In the genomic region with DNA sequence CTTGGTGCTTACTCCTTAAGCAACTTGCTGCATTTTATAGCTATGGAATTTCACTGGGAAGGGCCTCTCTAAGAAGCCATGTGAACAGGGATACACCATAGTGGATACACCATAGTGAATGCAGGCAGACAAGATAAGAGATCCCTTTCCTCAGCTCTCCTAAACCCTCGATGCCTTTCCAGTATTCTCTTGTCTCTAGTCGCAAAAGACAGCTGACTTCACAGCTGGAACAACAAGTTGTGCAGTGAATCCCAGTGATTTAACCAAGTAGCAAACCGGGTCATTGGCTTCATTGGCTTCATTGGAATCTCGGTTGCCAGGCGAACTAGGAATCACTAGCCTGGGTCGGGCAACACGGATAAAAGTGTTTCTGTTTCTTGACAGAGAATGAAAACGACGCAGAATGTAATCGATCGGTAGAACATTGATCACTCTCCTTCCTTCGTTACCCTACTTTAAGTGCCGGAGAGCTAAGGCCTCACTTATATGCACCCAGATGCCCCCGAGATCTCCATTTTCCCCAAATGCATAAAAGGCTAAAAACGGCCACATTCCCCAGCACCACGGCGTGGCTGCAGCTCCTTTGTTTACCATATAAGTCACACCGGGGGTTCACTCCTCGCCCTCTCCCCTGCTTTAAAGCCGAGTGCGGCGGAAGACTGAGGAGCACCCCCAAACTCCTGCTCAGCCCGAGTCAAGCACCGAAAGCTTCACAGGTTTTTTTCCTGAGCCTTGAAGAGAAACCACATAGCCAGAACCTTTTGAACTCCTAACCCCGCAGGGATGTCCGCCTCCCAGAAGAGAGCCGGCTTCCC, we compare ENCODE assay signal across 10 cellular contexts. TPM values are rescaled to one million over a fixed set of nuclear protein-coding genes. Genes with fewer than 3 reads are reported as not detected.
DNase-seq lines count a peak whose midpoint lies in the region; ATAC-seq, FAIRE-seq and TF ChIP-seq lines count a peak whose summit lies in the region.
"Had no signal": no experiment of that assay in that cellular context is flagged by ENCODE, and none has a peak within 500 bp of the region (broad histone marks: within the 10 kb centered on the region; RNA-seq: fewer than 3 reads in every experiment).

No MANE protein-coding gene starts in this region.

- H3K9me3 ChIP-seq in H1 (ENCODE audit: insufficient read depth in 2 of 2, low read depth in 1 of 2, low read length in 1 of 2) (no peaks in the 10 kb centered on the region), mesenchymal stem cell (ENCODE audit: control insufficient read depth, low read length) (no peaks in the 10 kb centered on the region), transverse colon (no peaks in the 10 kb centered on the region)

- DNase-seq in NCI-H1092 treated with DMSO at 0.1 percent for 48 hours (lab: John Stamatoyannopoulos, UW): peak; percentile 4
- DNase-seq in NCI-H1092 (lab: John Stamatoyannopoulos, UW): no peak
- peak in 1 of 2 experiments; percentile 66 for DNase-seq in H1 (ENCODE audit: low read depth in 1 of 2, low spot score in 2 of 2)
- peak; percentile 65 for DNase-seq in mesenchymal stem cell
- DNase-seq in transverse colon: no peak
- no peak for DNase-seq in natural killer cell treated with Interleukin-12 subunit alpha and Interleukin-12 subunit beta and Interleukin-15 and Interleukin-18, amount 100 ng/mL, for 72 hours (ENCODE audit: low spot score)
- DNase-seq in HT-29 (ENCODE audit: low spot score): no peak

- no peak for ATAC-seq in natural killer cell treated with Interleukin-12 subunit alpha and Interleukin-12 subunit beta and Interleukin-15 and Interleukin-18, amount 100 ng/mL, for 72 hours
- ATAC-seq in HG03159 (IDR thresholded peaks at IDR 0.05; ENCODE audit: unreplicated experiment): no peak

- H2BK12ac ChIP-seq in H1 (ENCODE audit: low read depth, low read length) (peak overlapping the region; percentile 68; the same call in 1 of the 2 replicates), mesenchymal stem cell (ENCODE audit: low read length in 2 of 2) (peak overlapping the region in 1 of 2 experiments; percentile 57)

- TF ChIP-seq POLR2A in H1 (IDR thresholded peaks at IDR 0.05; ENCODE audit: control extremely low read depth in 1 of 2, low read depth in 2 of 2, low read length in 2 of 2) (peak; percentile 14 to 60; a peak in 1 of 3 replicates), transverse colon (IDR thresholded peaks at IDR 0.05) (no peak)

- WGBS in H1 (ENCODE audit: extremely low coverage in 1 of 2, insufficient coverage in 1 of 2, insufficient read length in 1 of 2, insufficient replicate concordance in 2 of 2, low coverage in 1 of 2, low lambda C conversion rate in 2 of 2, missing lambda C conversion rate in 1 of 2), 2 experiments: 1% methylated on average over 27 of the region's 27 CpGs; no CpG with 5 or more reads in 1 of the 2 experiments
- WGBS in mesenchymal stem cell: under 1% methylated on average over 27 of the region's 27 CpGs
- WGBS in transverse colon (ENCODE audit: low coverage in 1 of 2), 2 donors: 13 to 18% methylated on average over 3 to 27 of the region's 27 CpGs

- peak overlapping the region; percentile 29; the same call in 1 of the 2 replicates for H2AFZ ChIP-seq in H1 (ENCODE audit: low read length)
- H2AFZ ChIP-seq in mesenchymal stem cell (ENCODE audit: low read depth, low read length): peak overlapping the region; percentile 43

- TF ChIP-seq CTCF in H1 (IDR thresholded peaks at IDR 0.05; ENCODE audit: control extremely low read depth in 1 of 3, insufficient read depth in 1 of 3, low read depth in 1 of 3, low read length in 3 of 3) (no peak), transverse colon (IDR thresholded peaks at IDR 0.05) (no peak)

- no peaks in the 10 kb centered on the region for H3K79me1 ChIP-seq in H1 (ENCODE audit: low read depth, low read length)
- no peaks in the 10 kb centered on the region for H3K79me1 ChIP-seq in mesenchymal stem cell (replicated peaks; ENCODE audit: low read length, poor library complexity, severe bottlenecking)

- TF ChIP-seq RAD21 in H1 (IDR thresholded peaks at IDR 0.05 in 1 of 2, conservative IDR thresholded peaks at IDR 0.05 in 1 of 2; ENCODE audit: low read depth in 2 of 2, low read length in 2 of 2): 0 out of 4 replicates have a peak, but pooled peaks of 1 of the 2 experiments have one; percentile 0

- 0 out of 2 replicates have a peak overlapping the region, but pooled peaks have one; percentile 13 for H2BK5ac ChIP-seq in H1 (ENCODE audit: low read depth, low read length)
- peak overlapping the region; percentile 33 for H2BK5ac ChIP-seq in mesenchymal stem cell (ENCODE audit: low read depth, low read length, poor library complexity, severe bottlenecking)

- H2BK15ac ChIP-seq in H1 (ENCODE audit: low read length): no peak overlapping the region; the same call in 1 of the 2 replicates
- peak overlapping the region; percentile 12 for H2BK15ac ChIP-seq in mesenchymal stem cell (ENCODE audit: low read depth, poor library complexity, severe bottlenecking)

- H2BK20ac ChIP-seq in H1 (ENCODE audit: low read length): peak overlapping the region; percentile 37; the same call in 1 of the 2 replicates

- no peak overlapping the region for H3K4me3 Mint-ChIP-seq in natural killer cell treated with Interleukin-12 subunit alpha and Interleukin-12 subunit beta and Interleukin-15 and Interleukin-18, amount 100 ng/mL, for 72 hours

- peak overlapping the region; percentile 93 to 94 (median 93) for H3K4me3 ChIP-seq in H1 (ENCODE audit: extremely low read depth in 1 of 4, insufficient read depth in 2 of 4, low read depth in 3 of 4, low read length in 4 of 4)
- peak overlapping the region; percentile 61 to 91 for H3K4me3 ChIP-seq in mesenchymal stem cell (ENCODE audit: insufficient read depth in 1 of 2, low read depth in 1 of 2, low read length in 2 of 2)
- H3K4me3 ChIP-seq in transverse colon: peak overlapping the region; percentile 33 to 46 (median 40)

- H3K27me3 ChIP-seq in H1 (replicated peaks in 1 of 4; ENCODE audit: control insufficient read depth in 3 of 4, extremely low read depth in 1 of 4, insufficient read depth in 3 of 4, low read length in 3 of 4): no peaks in the 10 kb centered on the region
- no peaks in the 10 kb centered on the region for H3K27me3 ChIP-seq in mesenchymal stem cell (ENCODE audit: control insufficient read depth in 1 of 2, insufficient read depth in 1 of 2, low read length in 2 of 2)
- peaks cover 30% of the 10 kb centered on the region for H3K27me3 ChIP-seq in transverse colon

- no peaks in the 10 kb centered on the region for H3K4me1 Mint-ChIP-seq in natural killer cell treated with Interleukin-12 subunit alpha and Interleukin-12 subunit beta and Interleukin-15 and Interleukin-18, amount 100 ng/mL, for 72 hours (ENCODE audit: low read depth in 2 of 2)

- H2AK5ac ChIP-seq in H1 (ENCODE audit: low read depth, low read length): no peak overlapping the region
- H2AK5ac ChIP-seq in mesenchymal stem cell (ENCODE audit: low read length, severe bottlenecking): no peak overlapping the region

- POLR2A ChIA-PET in H1 (lab: Charles Lee; ENCODE audit: partially characterized antibody): interaction anchor here (0.7 to 1.6 kb wide), 9 partner anchors 9 to 477 kb away, joined by 3 to 4 read pairs (median 4); no protein-coding TSS in a partner anchor

- CTCF ChIA-PET in H1 (lab: Charles Lee; ENCODE audit: partially characterized antibody): interaction anchor here (0.9 to 2.6 kb wide), 16 partner anchors 9 to 363 kb away, joined by 3 to 15 read pairs (median 6); no protein-coding TSS in a partner anchor

- H3K27me3 Mint-ChIP-seq in natural killer cell treated with Interleukin-12 subunit alpha and Interleukin-12 subunit beta and Interleukin-15 and Interleukin-18, amount 100 ng/mL, for 72 hours: peaks cover 10 to 11% of the 10 kb centered on the region in 2 donors

- in situ Hi-C loops in transverse colon (cut with MboI; ENCODE audit: low pct_ligation_motif_present in 1 of 4, low pct_unique_long_range_greater_than_20kb in 1 of 4, low sequenced_read_pairs in 3 of 4): no loop called here

- H3K18ac ChIP-seq in H1 (ENCODE audit: extremely low read depth, low read length) (peak overlapping the region; percentile 41; the same call in 1 of the 2 replicates), mesenchymal stem cell (ENCODE audit: low read depth in 1 of 2, low read length in 2 of 2) (peak overlapping the region; percentile 16 to 61)

- H3K36me3 ChIP-seq in H1 (ENCODE audit: control insufficient read depth in 2 of 4, insufficient read depth in 4 of 4, low read length in 3 of 4) (no peaks in the 10 kb centered on the region), mesenchymal stem cell (ENCODE audit: control insufficient read depth in 1 of 2, insufficient read depth in 2 of 2, low read depth in 1 of 2, low read length in 2 of 2) (no peaks in the 10 kb centered on the region), transverse colon (no peaks in the 10 kb centered on the region)

- no peak overlapping the region for H3K27ac Mint-ChIP-seq in natural killer cell treated with Interleukin-12 subunit alpha and Interleukin-12 subunit beta and Interleukin-15 and Interleukin-18, amount 100 ng/mL, for 72 hours

- H4K91ac ChIP-seq in H1 (replicated peaks; ENCODE audit: insufficient read length, low read length) (peak overlapping the region; percentile 83), mesenchymal stem cell (ENCODE audit: low read length) (no peak overlapping the region)

- H3K9ac ChIP-seq in H1 (replicated peaks in 1 of 4; ENCODE audit: extremely low read depth in 1 of 4, low read depth in 3 of 4, low read length in 3 of 4) (peak overlapping the region; percentile 53 to 83 (median 75)), mesenchymal stem cell (ENCODE audit: low read length) (peak overlapping the region; percentile 79)

- no peaks in the 10 kb centered on the region for H4K20me1 ChIP-seq in H1 (replicated peaks in 1 of 2; ENCODE audit: control insufficient read depth in 1 of 2, insufficient read depth in 2 of 2, low read length in 2 of 2)

- peaks cover 15% of the 10 kb centered on the region for H3K23me2 ChIP-seq in H1 (ENCODE audit: low read depth, low read length)

- peak overlapping the region; percentile 64 for H3K27ac ChIP-seq in H1 (ENCODE audit: low read depth, low read length)
- no peak overlapping the region for H3K27ac ChIP-seq in mesenchymal stem cell (ENCODE audit: low read length, poor library complexity, severe bottlenecking)
- H3K27ac ChIP-seq in transverse colon: peak overlapping the region; percentile 41 to 74 (median 57)

- H3K4me1 ChIP-seq in H1 (replicated peaks in 1 of 4; ENCODE audit: control insufficient read depth in 3 of 4, insufficient read depth in 4 of 4, low read length in 3 of 4): peaks cover 0 to 6% (median 2%) of the 10 kb centered on the region in 4 experiments; a peak in 2 of 7 replicates
- peaks cover 15% of the 10 kb centered on the region for H3K4me1 ChIP-seq in mesenchymal stem cell (ENCODE audit: control insufficient read depth, insufficient read depth, low read depth, low read length)
- H3K4me1 ChIP-seq in transverse colon: peaks cover 0 to 4% (median 0%) of the 10 kb centered on the region in 4 donors

- FAIRE-seq in H1 (lab: Jason Lieb, UNC): peak; percentile 87

- H3K9me3 Mint-ChIP-seq in natural killer cell treated with Interleukin-12 subunit alpha and Interleukin-12 subunit beta and Interleukin-15 and Interleukin-18, amount 100 ng/mL, for 72 hours: no peaks in the 10 kb centered on the region

- TF ChIP-seq EP300 in H1 (IDR thresholded peaks at IDR 0.05; ENCODE audit: borderline replicate concordance in 1 of 2, low read depth in 2 of 2, low read length in 2 of 2) (no peak), transverse colon (IDR thresholded peaks at IDR 0.05; ENCODE audit: low read depth) (no peak)

- peaks cover 0 to 68% of the 10 kb centered on the region in 2 experiments; a peak in 3 of 4 replicates for H3K79me2 ChIP-seq in H1 (ENCODE audit: control insufficient read depth in 1 of 2, insufficient read depth in 2 of 2, low read length in 2 of 2)

- peak overlapping the region; percentile 53 for H4K5ac ChIP-seq in H1 (ENCODE audit: insufficient read length, low read depth, low read length)

- H4K8ac ChIP-seq in H1 (ENCODE audit: extremely low read depth, insufficient read depth, low read length) (peak overlapping the region; percentile 75; the same call in 1 of the 2 replicates), mesenchymal stem cell (ENCODE audit: low read length) (peak overlapping the region; percentile 8)

- H3K14ac ChIP-seq in H1 (ENCODE audit: insufficient read length): no peak overlapping the region
- H3K14ac ChIP-seq in mesenchymal stem cell (ENCODE audit: low read length in 2 of 2): no peak overlapping the region

- H3K56ac ChIP-seq in H1 (replicated peaks; ENCODE audit: insufficient read length, low read depth, low read length): peak overlapping the region; percentile 35

- H3K36me3 Mint-ChIP-seq in natural killer cell treated with Interleukin-12 subunit alpha and Interleukin-12 subunit beta and Interleukin-15 and Interleukin-18, amount 100 ng/mL, for 72 hours: peaks cover 8% of the 10 kb centered on the region

- H3K4ac ChIP-seq in H1 (replicated peaks; ENCODE audit: insufficient read length, low read depth, low read length): peak overlapping the region; percentile 35
- H3K4ac ChIP-seq in mesenchymal stem cell (ENCODE audit: low read depth in 1 of 2, low read length in 2 of 2): peak overlapping the region in 1 of 2 experiments; percentile 80

- H3K4me2 ChIP-seq in H1 (ENCODE audit: insufficient read depth in 1 of 2, low read depth in 2 of 2, low read length in 2 of 2): peak overlapping the region; percentile 70 to 95
- H3K4me2 ChIP-seq in mesenchymal stem cell (ENCODE audit: low read length, poor library complexity, severe bottlenecking): peak overlapping the region; percentile 75

- H2BK120ac ChIP-seq in H1 (replicated peaks; ENCODE audit: low read depth, low read length): no peak overlapping the region
- no peak overlapping the region for H2BK120ac ChIP-seq in mesenchymal stem cell (ENCODE audit: low read depth, low read length)

- H3K23ac ChIP-seq in H1 (ENCODE audit: insufficient read length) (no peak overlapping the region), mesenchymal stem cell (ENCODE audit: low read length in 2 of 2) (no peak overlapping the region)

- intact Hi-C loops in transverse colon (cut with DNase I; ENCODE audit: low total_unique reads): no loop called here

RNA-seq across cellular contexts. Expression of gene TRPC4, which starts 0.7 kb away (rescaled TPM):
- total RNA-seq in H1 (2021; fragmentation: NEBNext Ultra II Directional; extraction: Animal tissue kit (Norgen Biotek cat#: 25700)): 14.3 and 14.7 TPM in 2 replicates
- 9.3 and 12.3 TPM in 2 replicates for polyA plus RNA-seq in H1 (2011; rRNA removed)
- polyA plus RNA-seq in H1 (2011; cell fraction: cytosol; rRNA removed): 16.3 TPM
- polyA plus RNA-seq in H1 (2011; cell fraction: nucleus; rRNA removed): 12.8 TPM
- 17.6 to 29.4 TPM (median 19.9 TPM) in 4 replicates for polyA plus RNA-seq in H1 (2012, experiment 1 of 2)
- polyA plus RNA-seq in H1 (2012, experiment 2 of 2): 1.9 TPM
- polyA plus RNA-seq in H1 (2013, experiment 1 of 2): 9.4 TPM
- polyA plus RNA-seq in H1 (2013, experiment 2 of 2): 9.8 TPM
- polyA minus RNA-seq in H1 (2011; rRNA and poly(A)+ RNA removed): 56.5 and 66.7 TPM in 2 replicates
- 25.3 TPM for polyA minus RNA-seq in H1 (2011; cell fraction: cytosol; rRNA and poly(A)+ RNA removed)
- polyA minus RNA-seq in H1 (2011; cell fraction: nucleus; rRNA and poly(A)+ RNA removed): 82.9 TPM
- polyA plus RNA-seq in mesenchymal stem cell (2013, experiment 1 of 2): 3.0 TPM
- polyA plus RNA-seq in mesenchymal stem cell (2013, experiment 2 of 2): 2.7 TPM
- total RNA-seq in transverse colon: 1 to 10 TPM in 1 of 4 donors, under 1 TPM in 2, not detected in 1; 0.20 to 2.2 (median 0.68) TPM
- not detected for total RNA-seq in natural killer cell treated with Interleukin-12 subunit alpha and Interleukin-12 subunit beta and Interleukin-15 and Interleukin-18, amount 100 ng/mL, for 72 hours
- total RNA-seq in HT-29 (2014; rRNA removed; shearing (Covaris generic)): not detected in 2 replicates
- total RNA-seq: dermis microvascular lymphatic vessel endothelial cell, OCI-LY7 had no signal

Comparison
In these comparisons a context has a peak if more than half of its experiments do, and no peak if none do; other contexts are left out.
1. DNase-seq: peak in NCI-H1092 treated with DMSO at 0.1 percent for 48 hours (single experiment) and mesenchymal stem cell (single experiment); none in NCI-H1092 (single experiment), transverse colon (single experiment), natural killer cell treated with Interleukin-12 subunit alpha and Interleukin-12 subunit beta and Interleukin-15 and Interleukin-18, amount 100 ng/mL, for 72 hours (single experiment) and HT-29 (single experiment).
2. H3K4me3 ChIP-seq: peak in every context shown above with its lines; median percentile 93 in H1; 76 in mesenchymal stem cell; 40 in transverse colon.